In genomic region chr5:107869459-107870115, GRCh38 we compare ENCODE assay signal across 15 cellular contexts.
DNase-seq lines count a peak whose midpoint lies in the region; ATAC-seq, FAIRE-seq and TF ChIP-seq lines count a peak whose summit lies in the region.
"Had no signal": no experiment of that assay in that cellular context is flagged by ENCODE, and none has a peak within 500 bp of the region (broad histone marks: within the 10 kb centered on the region; RNA-seq: fewer than 3 reads in every experiment).

No MANE protein-coding gene starts in this region.

- no peaks in the 10 kb centered on the region for H3K79me2 ChIP-seq in keratinocyte (ENCODE audit: control insufficient read depth, insufficient read depth, low read length)

- H3K36me3 ChIP-seq in keratinocyte (ENCODE audit: control insufficient read depth in 2 of 2, extremely low read depth in 1 of 2, insufficient read depth in 2 of 2, low read length in 2 of 2), result no peaks in the 10 kb centered on the region
- H3K36me3 ChIP-seq: HAP-1 had no signal

- no peaks in the 10 kb centered on the region for H3K27me3 ChIP-seq in keratinocyte (ENCODE audit: control insufficient read depth, extremely low read depth, insufficient read depth, low read length)

- H3K4me3 Mint-ChIP-seq in stimulated activated effector memory CD8-positive, alpha-beta T cell treated with anti-CD3 and anti-CD28 coated beads, Interleukin-12 subunit alpha, Interleukin-12 subunit beta, amount 100 ng/mL, for 72 hours, result no peak overlapping the region
- H3K4me3 Mint-ChIP-seq: stimulated activated naive CD8-positive, alpha-beta T cell treated with anti-CD3 and anti-CD28 coated beads, Interleukin-15, Interleukin-2, amounts not matched to agents 100 ng/mL and 50 ng/mL, for 24 hours had no signal

- H3K4me3 ChIP-seq in keratinocyte (ENCODE audit: control insufficient read depth in 2 of 3, extremely low read depth in 1 of 3, insufficient read depth in 2 of 3, low read depth in 1 of 3, low read length in 3 of 3), result no peak overlapping the region
- H3K4me3 ChIP-seq: coronary artery, HAP-1, skin epidermis had no signal

- dilution Hi-C loops in keratinocyte (cut with MboI; ENCODE audit: extremely low pct_ligation_motif_present, low sequenced_read_pairs), result no loop called here

- peak overlapping the region; percentile 36 for H3K27ac ChIP-seq in keratinocyte (ENCODE audit: control insufficient read depth, insufficient read depth, low read length)
- H3K27ac ChIP-seq: C4-2B, coronary artery had no signal

- H3K36me3 Mint-ChIP-seq in stimulated activated effector memory CD8-positive, alpha-beta T cell treated with anti-CD3 and anti-CD28 coated beads, Interleukin-12 subunit alpha, Interleukin-12 subunit beta, amount 100 ng/mL, for 72 hours, result no peaks in the 10 kb centered on the region

- no peaks in the 10 kb centered on the region for H3K9me1 ChIP-seq in keratinocyte (ENCODE audit: control insufficient read depth, extremely low read depth, insufficient read depth, low read length)

- H3K4me1 Mint-ChIP-seq in stimulated activated effector memory CD8-positive, alpha-beta T cell treated with anti-CD3 and anti-CD28 coated beads, Interleukin-12 subunit alpha, Interleukin-12 subunit beta, amount 100 ng/mL, for 72 hours, result no peaks in the 10 kb centered on the region

- peak overlapping the region; percentile 58 for H3K4me2 ChIP-seq in keratinocyte (ENCODE audit: control insufficient read depth, extremely low read depth, insufficient read depth, low read depth, low read length)

- no peaks in the 10 kb centered on the region for H3K9me3 Mint-ChIP-seq in stimulated activated effector memory CD8-positive, alpha-beta T cell treated with anti-CD3 and anti-CD28 coated beads, Interleukin-12 subunit alpha, Interleukin-12 subunit beta, amount 100 ng/mL, for 72 hours
- H3K9me3 Mint-ChIP-seq: stimulated activated naive CD8-positive, alpha-beta T cell treated with anti-CD3 and anti-CD28 coated beads, Interleukin-15, Interleukin-2, amounts not matched to agents 100 ng/mL and 50 ng/mL, for 24 hours had no signal

- no peak for ATAC-seq in stimulated activated effector memory CD8-positive, alpha-beta T cell treated with anti-CD3 and anti-CD28 coated beads, Interleukin-12 subunit alpha, Interleukin-12 subunit beta, amount 100 ng/mL, for 72 hours
- no peak for ATAC-seq in HG03520 (IDR thresholded peaks at IDR 0.05; ENCODE audit: unreplicated experiment)

- H3K27ac Mint-ChIP-seq in stimulated activated effector memory CD8-positive, alpha-beta T cell treated with anti-CD3 and anti-CD28 coated beads, Interleukin-12 subunit alpha, Interleukin-12 subunit beta, amount 100 ng/mL, for 72 hours, result no peak overlapping the region
- H3K27ac Mint-ChIP-seq: stimulated activated naive CD8-positive, alpha-beta T cell treated with anti-CD3 and anti-CD28 coated beads, Interleukin-15, Interleukin-2, amounts not matched to agents 100 ng/mL and 50 ng/mL, for 24 hours had no signal

- peak overlapping the region; percentile 77 for H2AFZ ChIP-seq in keratinocyte (ENCODE audit: control insufficient read depth, low read length)

- no peaks in the 10 kb centered on the region for H4K20me1 ChIP-seq in keratinocyte (ENCODE audit: control insufficient read depth, extremely low read depth, insufficient read depth, low read length)

- peak; percentile 98 for FAIRE-seq in keratinocyte (lab: Jason Lieb, UNC)
- FAIRE-seq: kidney had no signal

- no peaks in the 10 kb centered on the region for H3K9me3 ChIP-seq in keratinocyte (ENCODE audit: control insufficient read depth, low read depth, low read length)
- H3K9me3 ChIP-seq: HAP-1 had no signal

- peaks cover 14% of the 10 kb centered on the region for H3K4me1 ChIP-seq in keratinocyte (ENCODE audit: control insufficient read depth, extremely low read depth, insufficient read depth, low read length)

- TF ChIP-seq CTCF in keratinocyte (optimal IDR thresholded peaks at IDR 0.05 in 1 of 3, IDR thresholded peaks at IDR 0.05 in 1 of 3, conservative IDR thresholded peaks at IDR 0.05 in 1 of 3; ENCODE audit: extremely low read depth in 1 of 3, insufficient read depth in 2 of 3, low read length in 3 of 3), result no peak

- DNase-seq in ACHN (peak; percentile 25), HT1080 (ENCODE audit: low read depth) (peak; percentile 87), astrocyte of the hippocampus (ENCODE audit: low read depth, low spot score) (peak; percentile 78), keratinocyte (ENCODE audit: low read depth, low spot score) (peak; percentile 35), NCI-H510A (lab: John Stamatoyannopoulos, UW) (no peak)
- DNase-seq in stimulated activated effector memory CD8-positive, alpha-beta T cell treated with anti-CD3 and anti-CD28 coated beads, Interleukin-12 subunit alpha, Interleukin-12 subunit beta, amount 100 ng/mL, for 72 hours (ENCODE audit: low spot score in 2 of 2), result no peak
- DNase-seq in activated CD8-positive, alpha-beta memory T cell treated with anti-CD3 and anti-CD28 coated beads, Interleukin-2, amount 50 U/mL, for 48 hours, result no peak
- DNase-seq: kidney, T-helper 1 cell had no signal

- H3K9ac ChIP-seq in keratinocyte (ENCODE audit: control insufficient read depth, extremely low read depth, insufficient read depth, low read length), result no peak overlapping the region

- in situ Hi-C loops in ACHN (cut with HindIII; ENCODE audit: low pct_ligation_motif_present, low pct_unique_long_range_greater_than_20kb, low sequenced_read_pairs), result no loop called here

Comparison
In these comparisons a context has a peak if more than half of its experiments do, and no peak if none do; other contexts are left out.
1. DNase-seq: peak in ACHN (single experiment), HT1080 (single experiment), astrocyte of the hippocampus (single experiment) and keratinocyte (single experiment); none in stimulated activated effector memory CD8-positive, alpha-beta T cell treated with anti-CD3 and anti-CD28 coated beads, Interleukin-12 subunit alpha, Interleukin-12 subunit beta, amount 100 ng/mL, for 72 hours (0 of 2), NCI-H510A (single experiment) and activated CD8-positive, alpha-beta memory T cell treated with anti-CD3 and anti-CD28 coated beads, Interleukin-2, amount 50 U/mL, for 48 hours (single experiment).